ENCODE assay signal across 1 cellular context in genomic region chr17:41665566-41666335, GRCh38.
TF ChIP-seq lines count a peak whose summit lies in the region.

No MANE protein-coding gene starts in this region.

TF ChIP-seq in liver, 16 proteins besides CTCF, POLR2A, EP300 and RAD21 (continued from another document):
- TF ChIP-seq, protein P1, sequence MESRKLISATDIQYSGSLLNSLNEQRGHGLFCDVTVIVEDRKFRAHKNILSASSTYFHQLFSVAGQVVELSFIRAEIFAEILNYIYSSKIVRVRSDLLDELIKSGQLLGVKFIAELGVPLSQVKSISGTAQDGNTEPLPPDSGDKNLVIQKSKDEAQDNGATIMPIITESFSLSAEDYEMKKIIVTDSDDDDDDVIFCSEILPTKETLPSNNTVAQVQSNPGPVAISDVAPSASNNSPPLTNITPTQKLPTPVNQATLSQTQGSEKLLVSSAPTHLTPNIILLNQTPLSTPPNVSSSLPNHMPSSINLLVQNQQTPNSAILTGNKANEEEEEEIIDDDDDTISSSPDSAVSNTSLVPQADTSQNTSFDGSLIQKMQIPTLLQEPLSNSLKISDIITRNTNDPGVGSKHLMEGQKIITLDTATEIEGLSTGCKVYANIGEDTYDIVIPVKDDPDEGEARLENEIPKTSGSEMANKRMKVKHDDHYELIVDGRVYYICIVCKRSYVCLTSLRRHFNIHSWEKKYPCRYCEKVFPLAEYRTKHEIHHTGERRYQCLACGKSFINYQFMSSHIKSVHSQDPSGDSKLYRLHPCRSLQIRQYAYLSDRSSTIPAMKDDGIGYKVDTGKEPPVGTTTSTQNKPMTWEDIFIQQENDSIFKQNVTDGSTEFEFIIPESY (IDR thresholded peaks at IDR 0.05): no peak
- TF ChIP-seq FOXA1 (IDR thresholded peaks at IDR 0.05): no peak
- TF ChIP-seq, protein P2, sequence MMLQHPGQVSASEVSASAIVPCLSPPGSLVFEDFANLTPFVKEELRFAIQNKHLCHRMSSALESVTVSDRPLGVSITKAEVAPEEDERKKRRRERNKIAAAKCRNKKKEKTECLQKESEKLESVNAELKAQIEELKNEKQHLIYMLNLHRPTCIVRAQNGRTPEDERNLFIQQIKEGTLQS (IDR thresholded peaks at IDR 0.05): no peak
TF ChIP-seq in liver: peak in this region for 1.
